In genomic region chr2:235537587-235537986, GRCh38 we compare ENCODE assay signal across 17 cellular contexts. TPM values are rescaled to one million over a fixed set of nuclear protein-coding genes. Genes with fewer than 3 reads are reported as not detected.
DNase-seq lines count a peak whose midpoint lies in the region; ATAC-seq, FAIRE-seq and TF ChIP-seq lines count a peak whose summit lies in the region.
"Had no signal": no experiment of that assay in that cellular context is flagged by ENCODE, and none has a peak within 500 bp of the region (broad histone marks: within the 10 kb centered on the region; RNA-seq: fewer than 3 reads in every experiment).

No MANE protein-coding gene starts in this region.

- peaks cover 7% of the 10 kb centered on the region for H4K20me1 ChIP-seq in GM23248 (ENCODE audit: insufficient read depth)

- no peak overlapping the region for H3K4me2 ChIP-seq in GM23248 (ENCODE audit: unreplicated experiment)

- FAIRE-seq in H54 (lab: Jason Lieb, UNC), result no peak
- FAIRE-seq: G401.6, GM12891, HTR-8/SVneo had no signal

- TF ChIP-seq POLR2A in H54 (IDR thresholded peaks at IDR 0.05; ENCODE audit: low read depth, low read length), result no peak
- no peak for TF ChIP-seq POLR2A in gastrocnemius medialis (IDR thresholded peaks at IDR 0.05)

- H3K9me3 ChIP-seq in GM23248 (ENCODE audit: low read depth), result no peaks in the 10 kb centered on the region
- no peaks in the 10 kb centered on the region for H3K9me3 ChIP-seq in gastrocnemius medialis
- H3K9me3 ChIP-seq: BE2C, HAP-1 had no signal

- H3K9ac ChIP-seq in GM23248, result no peak overlapping the region

- H3K4me3 ChIP-seq in AG10803 (ENCODE audit: low read length) (no peak overlapping the region), GM23248 (no peak overlapping the region), gastrocnemius medialis (no peak overlapping the region)
- H3K4me3 ChIP-seq: HAP-1 had no signal

- peak; percentile 79 for ATAC-seq in left lobe of liver
- no peak for ATAC-seq in gastrocnemius medialis
- no peak for ATAC-seq in HG03432 (IDR thresholded peaks at IDR 0.05; ENCODE audit: unreplicated experiment)

- in situ Hi-C loops in GM23248 (cut with MboI) (no loop called here), gastrocnemius medialis (cut with MboI; ENCODE audit: low sequenced_read_pairs in 4 of 4) (no loop called here)

- H3K36me3 ChIP-seq in GM23248 (ENCODE audit: low read depth) (no peaks in the 10 kb centered on the region), gastrocnemius medialis (no peaks in the 10 kb centered on the region)
- H3K36me3 ChIP-seq: BE2C, HAP-1 had no signal

- no peak overlapping the region for H2AFZ ChIP-seq in GM23248

- H3K4me1 ChIP-seq in GM23248 (ENCODE audit: insufficient read depth) (0 out of 2 replicates have a peak, but pooled peaks cover 8% of the 10 kb centered on the region), gastrocnemius medialis (no peaks in the 10 kb centered on the region)
- H3K4me1 ChIP-seq: HAP-1 had no signal

- H3K9me2 ChIP-seq in GM23248 (ENCODE audit: insufficient read depth), result no peaks in the 10 kb centered on the region

- no peaks in the 10 kb centered on the region for H3F3A ChIP-seq in GM23248 (ENCODE audit: insufficient read depth)

- intact Hi-C loops in gastrocnemius medialis (cut with DNase I; ENCODE audit: low total_unique reads), result no loop called here

- H3K79me2 ChIP-seq in GM23248 (ENCODE audit: insufficient read depth), result peaks cover 93% of the 10 kb centered on the region

- peak; percentile 3 for DNase-seq in AG10803 (ENCODE audit: low read depth)
- DNase-seq in GM23248, result peak; percentile 4
- DNase-seq in left lobe of liver (ENCODE audit: low spot score), result no peak
- peak; percentile 28 for DNase-seq in superior temporal gyrus (ENCODE audit: extremely low spot score)
- no peak for DNase-seq in H54 (ENCODE audit: insufficient read length, low spot score)
- no peak for DNase-seq in gastrocnemius medialis
- DNase-seq: ACHN; BE2C; CD4-positive, alpha-beta memory T cell; DMS79; GOT3 had no signal

- no peaks in the 10 kb centered on the region for H3K27me3 ChIP-seq in GM23248 (replicated peaks; ENCODE audit: insufficient read depth)
- H3K27me3 ChIP-seq in gastrocnemius medialis, result no peaks in the 10 kb centered on the region
- H3K27me3 ChIP-seq: BE2C had no signal

- H3K27ac ChIP-seq in GM23248, result no peak overlapping the region
- H3K27ac ChIP-seq in gastrocnemius medialis, result no peak overlapping the region
- H3K27ac ChIP-seq: C4-2B had no signal

- 45 to 48% methylated on average over 5 of the region's 5 CpGs for WGBS in GM23248 (ENCODE audit: low coverage in 1 of 2, low lambda C conversion rate in 2 of 2, missing lambda C conversion rate in 2 of 2), 2 experiments

- TF ChIP-seq CTCF in AG10803 (conservative IDR thresholded peaks at IDR 0.05; ENCODE audit: low read length) (no peak), gastrocnemius medialis (IDR thresholded peaks at IDR 0.05 in 4 of 5, conservative IDR thresholded peaks at IDR 0.05 in 1 of 5) (no peak)

RNA-seq across cellular contexts. Expression of gene AGAP1, which starts 43.7 kb away (rescaled TPM):
- total RNA-seq in GM23248 (2014; rRNA removed; shearing (Covaris generic)), result 9.9 and 18.3 TPM in 2 replicates
- polyA plus RNA-seq in GM23248 (2016; fragmentation: Nextera tagmentation; extraction: Ambion mirVana), result 2.2 and 3.0 TPM in 2 replicates
- total RNA-seq in left lobe of liver (10.5 TPM), gastrocnemius medialis (10 to 100 TPM in 3 of 4 donors, 1 to 10 TPM in 1; 8.5 to 26.8 (median 14.4) TPM)

Comparison
In these comparisons a context has a peak if more than half of its experiments do, and no peak if none do; other contexts are left out.
1. DNase-seq: peak in AG10803 (single experiment), GM23248 (single experiment) and superior temporal gyrus (single experiment); none in left lobe of liver (single experiment), H54 (single experiment) and gastrocnemius medialis (0 of 2).